Comparison of ENCODE assay signal across 16 cellular contexts in genomic region chr15:29812384-29812694, GRCh38. TPM values are rescaled to one million over a fixed set of nuclear protein-coding genes. Genes with fewer than 3 reads are reported as not detected.
A peak's percentile ranks its signal among the peaks of the same experiment; 100 is the strongest.
DNase-seq lines count a peak whose midpoint lies in the region; ATAC-seq and TF ChIP-seq lines count a peak whose summit lies in the region.
"Had no signal": no experiment of that assay in that cellular context is flagged by ENCODE, and none has a peak within 500 bp of the region (broad histone marks: within the 10 kb centered on the region; RNA-seq: fewer than 3 reads in every experiment).

No MANE protein-coding gene starts in this region.

- CTCF ChIA-PET in MCF 10A (lab: Yijun Ruan, JAX) = interaction anchor here (0.6 to 1.1 kb wide), 3 partner anchors 12 to 262 kb away, joined by 3 to 5 read pairs (median 3); no protein-coding TSS in a partner anchor

- H3K36me3 Mint-ChIP-seq in MCF 10A (ENCODE audit: insufficient read depth, unreplicated experiment) = peaks cover 2% of the 10 kb centered on the region

- no peaks in the 10 kb centered on the region for H3K9me3 ChIP-seq in heart left ventricle

- peak overlapping the region in 1 of 12 donors; percentile 10 for H3K27ac ChIP-seq in heart left ventricle
- H3K27ac ChIP-seq: heart right ventricle had no signal

- H3K4me1 Mint-ChIP-seq in MCF 10A (ENCODE audit: insufficient read depth, unreplicated experiment) = peaks cover 39% of the 10 kb centered on the region

- POLR2A ChIA-PET in MCF 10A (lab: Yijun Ruan, JAX) = interaction anchor here (0.7 to 3.7 kb wide), 7 partner anchors 9 to 121 kb away, joined by 3 to 23 read pairs (median 4); partner anchors contain the start of gene TJP1

- no peak for TF ChIP-seq POLR2A in heart left ventricle (IDR thresholded peaks at IDR 0.05)

- H3K4me3 ChIP-seq in heart left ventricle = no peak overlapping the region
- H3K4me3 ChIP-seq: heart right ventricle had no signal

- intact Hi-C loops in heart left ventricle (cut with DNase I) (loop anchor here in 4 of 10 donors (10.0 kb wide), 2 partner anchors 48 to 102 kb away; no protein-coding TSS in a partner anchor), cardiac septum (cut with DNase I) (no loop called here), MCF 10A (cut with micrococcal nuclease) (no loop called here)

- no TSS peak for BruUV-seq in MCF 10A (replicated peaks; lab: Mats Ljungman, UMichigan)

- peak in 3 of 4 donors; percentile 47 to 72 (median 60) for ATAC-seq in heart left ventricle
- no peak for ATAC-seq in HG02798 (IDR thresholded peaks at IDR 0.05; ENCODE audit: poor library complexity, unreplicated experiment)

- H3K27ac Mint-ChIP-seq in MCF 10A (ENCODE audit: low read depth, unreplicated experiment) = no peak overlapping the region

- DNase-seq in heart left ventricle = no peak
- no peak for DNase-seq in cardiac septum (ENCODE audit: low spot score)
- peak; percentile 71 for DNase-seq in MCF 10A (ENCODE audit: unreplicated experiment)
- peak; percentile 72 for DNase-seq in islet precursor cell
- no peak for DNase-seq in NOMO-1 (lab: John Stamatoyannopoulos, UW; ENCODE audit: unreplicated experiment in 2 of 2)
- DNase-seq in iPS-NIHi7 (ENCODE audit: extremely low spot score) = no peak
- DNase-seq in NCI-H526 treated with DMSO at 0.1 percent for 48 hours (lab: John Stamatoyannopoulos, UW) = no peak
- DNase-seq: ACHN; activated CD4-positive, alpha-beta T cell treated with anti-CD3 and anti-CD28 coated beads, Interleukin-2, amount 50 U/mL, for 48 hours; cortex of kidney; DMS79 treated with DMSO at 0.1 percent for 48 hours; heart right ventricle; NCI-H146; NK-92 treated with Interleukin-12 subunit alpha and Interleukin-12 subunit beta, amount 100 ng/mL, for 24 hours; T-helper 1 cell had no signal

- no peaks in the 10 kb centered on the region for H3K27me3 Mint-ChIP-seq in MCF 10A (ENCODE audit: insufficient read depth, unreplicated experiment)

- TF ChIP-seq CTCF in heart left ventricle (IDR thresholded peaks at IDR 0.05) = no peak
- no peak for TF ChIP-seq CTCF in MCF 10A (IDR thresholded peaks at IDR 0.05; ENCODE audit: unreplicated experiment)

- 21 to 36% (median 31%) methylated on average over 2 of the region's 2 CpGs for WGBS in heart left ventricle, 4 donors

- H3K27me3 ChIP-seq in heart left ventricle = peaks cover 0 to 3% (median 0%) of the 10 kb centered on the region in 9 donors

- H3K36me3 ChIP-seq in heart left ventricle = no peaks in the 10 kb centered on the region
- H3K36me3 ChIP-seq: heart right ventricle had no signal

- peaks cover 6 to 93% (median 53%) of the 10 kb centered on the region in 12 donors for H3K4me1 ChIP-seq in heart left ventricle

- peak overlapping the region; percentile 7 for H3K4me3 Mint-ChIP-seq in MCF 10A (ENCODE audit: unreplicated experiment)

- no peaks in the 10 kb centered on the region for H3K9me3 Mint-ChIP-seq in MCF 10A (ENCODE audit: unreplicated experiment)

RNA-seq across cellular contexts. Expression of gene TJP1, which starts 9.9 kb away (rescaled TPM):
- 100 to 1,000 TPM in 6 of 9 donors, 10 to 100 TPM in 3; 89.4 to 159 (median 112) TPM for total RNA-seq in heart left ventricle
- 10 to 100 TPM; 26.8 to 41.8 TPM for polyA plus RNA-seq in heart left ventricle
- total RNA-seq in cardiac septum = 138 TPM
- total RNA-seq in MCF 10A (2022) = 114 and 137 TPM in 2 replicates

Comparison
In these comparisons a context has a peak if more than half of its experiments do, and no peak if none do; other contexts are left out.
1. DNase-seq: peak in MCF 10A (single experiment) and islet precursor cell (single experiment); none in heart left ventricle (0 of 5), cardiac septum (single experiment), NOMO-1 (0 of 2), iPS-NIHi7 (single experiment) and NCI-H526 treated with DMSO at 0.1 percent for 48 hours (single experiment).